11 cellular contexts compared by ENCODE assay signal in genomic region chr6:7129360-7129759, GRCh38. TPM values are rescaled to one million over a fixed set of nuclear protein-coding genes. Genes with fewer than 3 reads are reported as not detected.
DNase-seq lines count a peak whose midpoint lies in the region; ATAC-seq lines count a peak whose summit lies in the region.
"Had no signal": no experiment of that assay in that cellular context is flagged by ENCODE, and none has a peak within 500 bp of the region (broad histone marks: within the 10 kb centered on the region; RNA-seq: fewer than 3 reads in every experiment).

No MANE protein-coding gene starts in this region.

- H3K27me3 Mint-ChIP-seq in activated CD8-positive, alpha-beta memory T cell treated with anti-CD3 and anti-CD28 coated beads, Interleukin-2, amount 10 ng/mL, durations not matched to agents 7 days and 5 days: no peaks in the 10 kb centered on the region

- H3K27ac Mint-ChIP-seq in activated CD8-positive, alpha-beta memory T cell treated with anti-CD3 and anti-CD28 coated beads, Interleukin-2, amount 10 ng/mL, durations not matched to agents 7 days and 5 days: peak overlapping the region; percentile 13
- H3K27ac Mint-ChIP-seq in activated naive CD4-positive, alpha-beta T cell treated with anti-CD3 and anti-CD28 coated beads, Interleukin-2, amount 50 U/mL, for 72 hours: peak overlapping the region; percentile 44 to 62

- CTCF ChIA-PET in activated CD8-positive, alpha-beta memory T cell treated with anti-CD3 and anti-CD28 coated beads, Interleukin-2, amount 10 ng/mL, durations not matched to agents 7 days and 5 days (lab: Charles Lee): interaction anchor here (1.0 to 1.9 kb wide), 3 partner anchors 10 to 42 kb away, joined by 3 to 6 read pairs (median 3); no protein-coding TSS in a partner anchor

- no peaks in the 10 kb centered on the region for H3K9me3 ChIP-seq in subcutaneous abdominal adipose tissue (ENCODE audit: control insufficient read depth in 5 of 5, low read length in 5 of 5)
- H3K9me3 ChIP-seq in Karpas-422 (ENCODE audit: low read length): no peaks in the 10 kb centered on the region

- H3K36me3 ChIP-seq in subcutaneous abdominal adipose tissue (ENCODE audit: control insufficient read depth in 5 of 5, insufficient read depth in 5 of 5, low read length in 5 of 5): peaks cover 0 to 9% (median 6%) of the 10 kb centered on the region in 5 donors
- H3K36me3 ChIP-seq in Karpas-422 (ENCODE audit: insufficient read depth, low read length): no peaks in the 10 kb centered on the region

- H3K27ac ChIP-seq in subcutaneous abdominal adipose tissue (ENCODE audit: low read depth, low read length) (peak overlapping the region; percentile 94), Karpas-422 (ENCODE audit: low read length) (no peak overlapping the region)
- H3K27ac ChIP-seq: VCaP had no signal

- DNase-seq in activated CD8-positive, alpha-beta memory T cell treated with anti-CD3 and anti-CD28 coated beads, Interleukin-2, amount 10 ng/mL, durations not matched to agents 7 days and 5 days: no peak
- no peak for DNase-seq in activated CD8-positive, alpha-beta memory T cell treated with anti-CD3 and anti-CD28 coated beads, Interleukin-2, amount 50 U/mL, for 48 hours
- no peak for DNase-seq in activated naive CD4-positive, alpha-beta T cell treated with anti-CD3 and anti-CD28 coated beads, Interleukin-2, amount 50 U/mL, for 72 hours (ENCODE audit: low spot score in 2 of 2)
- DNase-seq in left lobe of liver (ENCODE audit: low spot score) (no peak), NCI-H226 (no peak), Karpas-422 (no peak), iPS-NIHi11 (ENCODE audit: low spot score) (no peak)
- DNase-seq: posterior cingulate gyrus had no signal

- no peaks in the 10 kb centered on the region for H3K9me3 Mint-ChIP-seq in activated CD8-positive, alpha-beta memory T cell treated with anti-CD3 and anti-CD28 coated beads, Interleukin-2, amount 10 ng/mL, durations not matched to agents 7 days and 5 days (ENCODE audit: low read depth)
- no peaks in the 10 kb centered on the region for H3K9me3 Mint-ChIP-seq in activated naive CD4-positive, alpha-beta T cell treated with anti-CD3 and anti-CD28 coated beads, Interleukin-2, amount 50 U/mL, for 72 hours

- ATAC-seq in activated CD8-positive, alpha-beta memory T cell treated with anti-CD3 and anti-CD28 coated beads, Interleukin-2, amount 10 ng/mL, durations not matched to agents 7 days and 5 days: no peak
- peak; percentile 30 to 46 for ATAC-seq in activated naive CD4-positive, alpha-beta T cell treated with anti-CD3 and anti-CD28 coated beads, Interleukin-2, amount 50 U/mL, for 72 hours
- peak; percentile 72 for ATAC-seq in left lobe of liver
- ATAC-seq: HCT116 had no signal

- peaks cover 5 to 46% (median 29%) of the 10 kb centered on the region in 5 donors for H3K4me1 ChIP-seq in subcutaneous abdominal adipose tissue (ENCODE audit: control insufficient read depth in 5 of 5, insufficient read depth in 5 of 5, low read length in 5 of 5)
- peaks cover 8% of the 10 kb centered on the region for H3K4me1 ChIP-seq in Karpas-422 (ENCODE audit: low read length)

- peaks cover 72% of the 10 kb centered on the region for H3K4me1 Mint-ChIP-seq in activated CD8-positive, alpha-beta memory T cell treated with anti-CD3 and anti-CD28 coated beads, Interleukin-2, amount 10 ng/mL, durations not matched to agents 7 days and 5 days

- no peaks in the 10 kb centered on the region for H3K27me3 ChIP-seq in subcutaneous abdominal adipose tissue (ENCODE audit: control insufficient read depth in 5 of 5, insufficient read depth in 4 of 5, low read length in 5 of 5)
- H3K27me3 ChIP-seq in Karpas-422 (ENCODE audit: low read length): no peaks in the 10 kb centered on the region

- H2AFZ ChIP-seq in Karpas-422 (ENCODE audit: low read length): no peak overlapping the region

- H3K4me3 Mint-ChIP-seq in activated CD8-positive, alpha-beta memory T cell treated with anti-CD3 and anti-CD28 coated beads, Interleukin-2, amount 10 ng/mL, durations not matched to agents 7 days and 5 days: no peak overlapping the region

- H3K9ac ChIP-seq in subcutaneous abdominal adipose tissue (ENCODE audit: low read length in 5 of 5): peak overlapping the region; percentile 0 to 73 (median 35)
- no peak overlapping the region for H3K9ac ChIP-seq in Karpas-422 (ENCODE audit: low read length)

- no peaks in the 10 kb centered on the region for H3K79me2 ChIP-seq in Karpas-422 (ENCODE audit: low read length)

- H3K36me3 Mint-ChIP-seq in activated CD8-positive, alpha-beta memory T cell treated with anti-CD3 and anti-CD28 coated beads, Interleukin-2, amount 10 ng/mL, durations not matched to agents 7 days and 5 days: peaks cover 15% of the 10 kb centered on the region
- H3K36me3 Mint-ChIP-seq in activated naive CD4-positive, alpha-beta T cell treated with anti-CD3 and anti-CD28 coated beads, Interleukin-2, amount 50 U/mL, for 72 hours: peaks cover 0 to 52% of the 10 kb centered on the region in 2 donors

- H3K4me3 ChIP-seq in subcutaneous abdominal adipose tissue (ENCODE audit: low read depth in 1 of 5, low read length in 5 of 5): no peak overlapping the region
- H3K4me3 ChIP-seq in Karpas-422 (ENCODE audit: low read length): no peak overlapping the region

- H3K9me2 ChIP-seq in Karpas-422 (replicated peaks; ENCODE audit: insufficient read depth, low read length): no peaks in the 10 kb centered on the region

- H3K4me2 ChIP-seq in Karpas-422 (ENCODE audit: low read depth, low read length, poor library complexity, severe bottlenecking): no peak overlapping the region

- H4K20me1 ChIP-seq in Karpas-422 (ENCODE audit: insufficient read depth, low read depth, low read length): peaks cover 46% of the 10 kb centered on the region

RNA-seq across cellular contexts. Expression of gene RREB1, which starts 21.6 kb away (rescaled TPM):
- 10 to 100 TPM; 20.6 to 24.6 TPM for total RNA-seq in activated CD8-positive, alpha-beta memory T cell treated with anti-CD3 and anti-CD28 coated beads, Interleukin-2, amount 10 ng/mL, durations not matched to agents 7 days and 5 days
- 10 to 100 TPM; 15.0 to 22.4 TPM for total RNA-seq in activated naive CD4-positive, alpha-beta T cell treated with anti-CD3 and anti-CD28 coated beads, Interleukin-2, amount 50 U/mL, for 72 hours
- 43.3 TPM for total RNA-seq in left lobe of liver
- 3.2 and 5.0 TPM in 2 replicates for total RNA-seq in Karpas-422 (2014; rRNA removed; shearing (Covaris generic); ENCODE audit: low replicate concordance)
